Comparison of ENCODE assay signal across 8 cellular contexts in the genomic region with DNA sequence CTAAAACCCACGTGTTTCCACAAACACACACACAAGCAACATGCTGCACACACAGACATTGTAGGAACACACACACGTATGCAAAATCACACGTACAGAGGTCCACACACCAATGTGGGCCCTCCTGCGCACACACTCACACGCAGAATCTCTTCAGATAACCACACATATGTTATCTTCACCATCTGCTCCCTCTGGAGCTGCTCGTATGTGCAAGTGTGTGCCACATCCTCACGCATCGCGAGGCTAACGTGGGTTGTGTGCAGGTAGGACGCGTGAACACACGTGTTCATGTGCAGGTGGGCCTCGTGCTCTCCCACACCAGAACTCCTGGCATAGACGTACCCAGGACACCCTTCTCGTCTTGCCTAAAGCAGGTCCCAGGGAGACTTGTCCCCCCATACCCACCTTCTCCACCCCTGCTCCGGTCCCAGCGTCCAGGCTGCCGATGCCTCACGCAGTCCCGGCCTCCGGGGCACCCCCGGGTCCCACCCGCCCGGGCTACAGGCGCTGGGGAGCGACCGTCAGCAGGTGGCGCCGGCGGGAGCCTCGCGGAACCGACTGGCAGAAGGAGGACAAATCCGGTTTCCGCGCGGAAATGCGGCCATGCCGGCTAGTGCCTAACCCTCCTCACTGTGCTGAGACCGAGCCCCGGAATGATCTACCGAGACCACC. TPM values are rescaled to one million over a fixed set of nuclear protein-coding genes. Genes with fewer than 3 reads are reported as not detected.
DNase-seq lines count a peak whose midpoint lies in the region; ATAC-seq and TF ChIP-seq lines count a peak whose summit lies in the region.

No MANE protein-coding gene starts in this region.

- H3K4me1 Mint-ChIP-seq in activated CD4-positive, alpha-beta memory T cell treated with anti-CD3 and anti-CD28 coated beads for 36 hours (ENCODE audit: low read depth): peaks cover 9% of the 10 kb centered on the region
- peaks cover 5 to 12% of the 10 kb centered on the region in 2 donors for H3K4me1 Mint-ChIP-seq in effector memory CD8-positive, alpha-beta T cell (ENCODE audit: low read depth in 2 of 2)

- peak; percentile 36 for TF ChIP-seq CTCF in GM13977 (IDR thresholded peaks at IDR 0.05; ENCODE audit: extremely low read depth, insufficient read depth, missing control alignments)

- intact Hi-C loops in activated CD4-positive, alpha-beta memory T cell treated with anti-CD3 and anti-CD28 coated beads for 36 hours (cut with micrococcal nuclease): no loop called here
- intact Hi-C loops in sciatic nerve (cut with DNase I): no loop called here

- H3K4me3 Mint-ChIP-seq in activated CD4-positive, alpha-beta memory T cell treated with anti-CD3 and anti-CD28 coated beads for 36 hours: peak overlapping the region; percentile 72
- H3K4me3 Mint-ChIP-seq in effector memory CD8-positive, alpha-beta T cell: peak overlapping the region; percentile 79 to 83

- in situ Hi-C loops in GM13977 (cut with MboI; ENCODE audit: low pct_unique_long_range_greater_than_20kb, low sequenced_read_pairs, unreplicated experiment): no loop called here
- in situ Hi-C loops in ACHN (cut with HindIII; ENCODE audit: low pct_ligation_motif_present, low pct_unique_long_range_greater_than_20kb, low sequenced_read_pairs): no loop called here

- no peaks in the 10 kb centered on the region for H3K9me3 Mint-ChIP-seq in activated CD4-positive, alpha-beta memory T cell treated with anti-CD3 and anti-CD28 coated beads for 36 hours
- H3K9me3 Mint-ChIP-seq in effector memory CD8-positive, alpha-beta T cell: no peaks in the 10 kb centered on the region

- POLR2A ChIA-PET in activated CD4-positive, alpha-beta memory T cell treated with anti-CD3 and anti-CD28 coated beads for 36 hours (lab: Charles Lee): no interaction called here

- H3K27ac Mint-ChIP-seq in activated CD4-positive, alpha-beta memory T cell treated with anti-CD3 and anti-CD28 coated beads for 36 hours: no peak overlapping the region
- H3K27ac Mint-ChIP-seq in effector memory CD8-positive, alpha-beta T cell: peak overlapping the region; percentile 28 to 39

- peak; percentile 89 for ATAC-seq in effector memory CD8-positive, alpha-beta T cell (replicated peaks)
- ATAC-seq in sciatic nerve: peak; percentile 34
- ATAC-seq in GM19455 (IDR thresholded peaks at IDR 0.05; ENCODE audit: unreplicated experiment): no peak
- ATAC-seq in HG02870 (IDR thresholded peaks at IDR 0.05; ENCODE audit: unreplicated experiment): no peak

- H3K27me3 Mint-ChIP-seq in activated CD4-positive, alpha-beta memory T cell treated with anti-CD3 and anti-CD28 coated beads for 36 hours: peaks cover 9% of the 10 kb centered on the region
- peaks cover 58 to 68% of the 10 kb centered on the region in 2 donors for H3K27me3 Mint-ChIP-seq in effector memory CD8-positive, alpha-beta T cell

- DNase-seq in GM13977 (ENCODE audit: low spot score): no peak
- DNase-seq in activated CD4-positive, alpha-beta memory T cell treated with anti-CD3 and anti-CD28 coated beads for 36 hours: peak; percentile 81
- DNase-seq in effector memory CD8-positive, alpha-beta T cell: peak; percentile 51 to 54 (median 53)
- peak; percentile 71 for DNase-seq in sciatic nerve (ENCODE audit: low spot score)
- no peak for DNase-seq in ACHN
- DNase-seq in SW480 (ENCODE audit: low spot score): no peak

- CTCF ChIA-PET in activated CD4-positive, alpha-beta memory T cell treated with anti-CD3 and anti-CD28 coated beads for 36 hours (lab: Charles Lee): interaction anchor here (1.2 kb wide), 1 partner anchor 20 kb away, joined by 4 read pairs; no protein-coding TSS in a partner anchor

- H3K36me3 Mint-ChIP-seq in activated CD4-positive, alpha-beta memory T cell treated with anti-CD3 and anti-CD28 coated beads for 36 hours: no peaks in the 10 kb centered on the region
- H3K36me3 Mint-ChIP-seq in effector memory CD8-positive, alpha-beta T cell (ENCODE audit: insufficient read depth): no peaks in the 10 kb centered on the region

RNA-seq across cellular contexts. Expression of a gene that starts 10.3 kb away (rescaled TPM):
- 10 to 100 TPM; 24.6 to 30.3 TPM for total RNA-seq in activated CD4-positive, alpha-beta memory T cell treated with anti-CD3 and anti-CD28 coated beads for 36 hours
- total RNA-seq in sciatic nerve: 13.5 TPM

Comparison
In these comparisons a context has a peak if more than half of its experiments do, and no peak if none do; other contexts are left out.
1. DNase-seq: peak in activated CD4-positive, alpha-beta memory T cell treated with anti-CD3 and anti-CD28 coated beads for 36 hours (single experiment), effector memory CD8-positive, alpha-beta T cell (3 of 3) and sciatic nerve (single experiment); none in GM13977 (single experiment), ACHN (single experiment) and SW480 (single experiment).
2. ATAC-seq: peak in effector memory CD8-positive, alpha-beta T cell (single experiment) and sciatic nerve (single experiment); none in GM19455 (single experiment) and HG02870 (single experiment).